ENCODE assay signal across 22 cellular contexts in the genomic region with DNA sequence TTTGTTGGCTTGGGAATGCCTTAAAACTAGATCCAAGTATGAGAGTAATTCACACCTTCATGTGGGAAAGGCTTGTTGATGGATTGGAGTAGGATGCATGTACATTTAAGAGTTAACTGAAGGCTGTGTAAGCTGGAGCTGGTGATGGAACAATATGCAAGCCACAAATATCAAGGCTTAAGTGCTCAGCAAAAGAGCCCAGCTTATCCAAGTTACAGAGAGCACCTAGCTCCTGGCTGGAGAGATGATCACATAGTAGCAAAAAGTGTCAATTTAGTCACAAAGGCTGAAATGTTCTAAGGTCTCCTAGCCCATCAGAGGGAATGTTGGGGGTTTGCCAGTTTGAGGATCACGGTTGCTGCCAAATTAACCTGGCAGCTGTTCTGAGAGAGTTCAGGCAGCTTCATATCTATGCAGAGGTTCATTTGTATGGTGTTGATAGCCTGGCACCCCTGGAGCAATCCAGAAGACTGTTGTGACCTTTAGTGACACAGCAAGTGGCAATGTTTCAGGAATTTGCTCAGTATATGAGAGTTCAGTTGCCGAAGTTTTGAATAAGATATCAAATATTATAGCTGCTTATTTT.
DNase-seq lines count a peak whose midpoint lies in the region; ATAC-seq and TF ChIP-seq lines count a peak whose summit lies in the region.
"Had no signal": no experiment of that assay in that cellular context is flagged by ENCODE, and none has a peak within 500 bp of the region (broad histone marks: within the 10 kb centered on the region; RNA-seq: fewer than 3 reads in every experiment).

No MANE protein-coding gene starts in this region.

- no peak for TF ChIP-seq CTCF in heart left ventricle (IDR thresholded peaks at IDR 0.05)

- H2BK5ac ChIP-seq in trophoblast cell (ENCODE audit: low read depth, low read length, poor library complexity), result no peak overlapping the region

- H3K4me3 ChIP-seq in heart left ventricle (no peak overlapping the region), trophoblast cell (ENCODE audit: low read depth, low read length) (no peak overlapping the region)
- H3K4me3 ChIP-seq: BLaER1, SJSA1 had no signal

- peak; percentile 19 for DNase-seq in DMS53 (lab: John Stamatoyannopoulos, UW)
- DNase-seq in DMS53 treated with DMSO at 0.1 percent for 48 hours (lab: John Stamatoyannopoulos, UW; ENCODE audit: unreplicated experiment), result no peak
- DNase-seq in NCI-H446 (lab: John Stamatoyannopoulos, UW), result peak; percentile 31 to 65
- peak in 4 of 5 donors; percentile 9 to 27 (median 22) for DNase-seq in heart left ventricle
- DNase-seq in trophoblast cell, result no peak
- no peak for DNase-seq in NCI-H2107 (lab: John Stamatoyannopoulos, UW)
- DNase-seq: ACHN; CD4-positive, alpha-beta T cell; COR-L47; GDM1; Karpas-422; NCI-H146; NCI-H2081; NCI-H510A; NCI-H748 treated with DMSO at 0.1 percent for 48 hours; T-helper 1 cell had no signal

- H3K9me3 ChIP-seq in heart left ventricle (no peaks in the 10 kb centered on the region), trophoblast cell (ENCODE audit: insufficient read depth, low read depth, low read length) (no peaks in the 10 kb centered on the region)
- H3K9me3 ChIP-seq: BLaER1, SJSA1 had no signal

- no peaks in the 10 kb centered on the region for H3K79me2 ChIP-seq in trophoblast cell (ENCODE audit: control insufficient read depth, insufficient read depth, low read length, poor library complexity)

- peak overlapping the region; percentile 13 for H2BK120ac ChIP-seq in trophoblast cell (ENCODE audit: insufficient read depth, low read length, poor library complexity)

- H3K23ac ChIP-seq in trophoblast cell (ENCODE audit: low read length), result no peak overlapping the region

- H3K79me1 ChIP-seq in trophoblast cell (ENCODE audit: low read length), result no peaks in the 10 kb centered on the region

- intact Hi-C loops in heart left ventricle (cut with DNase I), result no loop called here

- no peak overlapping the region for H4K8ac ChIP-seq in trophoblast cell (ENCODE audit: low read depth, low read length)

- H3K4ac ChIP-seq in trophoblast cell (ENCODE audit: low read depth, low read length), result no peak overlapping the region

- H3K27me3 ChIP-seq in heart left ventricle (no peaks in the 10 kb centered on the region), trophoblast cell (ENCODE audit: insufficient read depth, low read length) (no peaks in the 10 kb centered on the region)
- H3K27me3 ChIP-seq: BLaER1, SJSA1 had no signal

- 31 to 37% (median 34%) methylated on average over 2 of the region's 2 CpGs for WGBS in heart left ventricle, 4 donors
- no CpG with 5 or more reads among the region's 2 CpGs for WGBS in trophoblast cell (ENCODE audit: extremely low coverage, insufficient coverage, insufficient read length)

- H2AK5ac ChIP-seq in trophoblast cell (ENCODE audit: low read length), result no peak overlapping the region

- ATAC-seq in heart left ventricle, result peak; percentile 57 to 85 (median 82)
- no peak for ATAC-seq in GM19328 (IDR thresholded peaks at IDR 0.05; ENCODE audit: unreplicated experiment)
- no peak for ATAC-seq in HG03521 (IDR thresholded peaks at IDR 0.05; ENCODE audit: unreplicated experiment)
- ATAC-seq: Panc1 had no signal

- no peak overlapping the region for H3K18ac ChIP-seq in trophoblast cell (ENCODE audit: low read length)

- no peak overlapping the region for H3K27ac ChIP-seq in heart left ventricle
- no peak overlapping the region for H3K27ac ChIP-seq in trophoblast cell (ENCODE audit: low read depth, low read length)
- H3K27ac ChIP-seq: 22Rv1, BLaER1, SJSA1 had no signal

- H3K4me1 ChIP-seq in heart left ventricle, result peaks cover 0 to 16% (median 0%) of the 10 kb centered on the region in 12 donors
- H3K4me1 ChIP-seq in trophoblast cell (ENCODE audit: control insufficient read depth in 1 of 2, insufficient read depth in 2 of 2, low read length in 2 of 2), result no peaks in the 10 kb centered on the region
- H3K4me1 ChIP-seq: BLaER1, SJSA1 had no signal

- H2AFZ ChIP-seq in trophoblast cell (ENCODE audit: insufficient read depth, low read length, poor library complexity), result no peak overlapping the region

- no peak for TF ChIP-seq POLR2A in heart left ventricle (IDR thresholded peaks at IDR 0.05)

- peak overlapping the region; percentile 39 for H3K9ac ChIP-seq in trophoblast cell (ENCODE audit: low read length)
- H3K9ac ChIP-seq: BLaER1 had no signal

- H3K14ac ChIP-seq in trophoblast cell (ENCODE audit: low read length), result no peak overlapping the region

- no peak overlapping the region for H3K4me2 ChIP-seq in trophoblast cell (ENCODE audit: low read length)
- H3K4me2 ChIP-seq: BLaER1 had no signal

- H3K36me3 ChIP-seq in heart left ventricle (no peaks in the 10 kb centered on the region), trophoblast cell (ENCODE audit: control insufficient read depth in 1 of 2, insufficient read depth in 2 of 2, low read length in 2 of 2) (no peaks in the 10 kb centered on the region)
- H3K36me3 ChIP-seq: BLaER1, SJSA1 had no signal

- H4K12ac ChIP-seq in trophoblast cell (ENCODE audit: low read depth, low read length), result no peak overlapping the region

- no peak overlapping the region for H2BK12ac ChIP-seq in trophoblast cell (ENCODE audit: low read length)

- H4K91ac ChIP-seq in trophoblast cell (ENCODE audit: low read depth, low read length), result no peak overlapping the region

Comparison
In these comparisons a context has a peak if more than half of its experiments do, and no peak if none do; other contexts are left out.
1. DNase-seq: peak in DMS53 (single experiment), NCI-H446 (2 of 2) and heart left ventricle (4 of 5); none in DMS53 treated with DMSO at 0.1 percent for 48 hours (single experiment), trophoblast cell (0 of 2) and NCI-H2107 (single experiment).
2. ATAC-seq: peak in heart left ventricle (4 of 4); none in GM19328 (single experiment) and HG03521 (single experiment).